20 cellular contexts compared by ENCODE assay signal in the genomic region with DNA sequence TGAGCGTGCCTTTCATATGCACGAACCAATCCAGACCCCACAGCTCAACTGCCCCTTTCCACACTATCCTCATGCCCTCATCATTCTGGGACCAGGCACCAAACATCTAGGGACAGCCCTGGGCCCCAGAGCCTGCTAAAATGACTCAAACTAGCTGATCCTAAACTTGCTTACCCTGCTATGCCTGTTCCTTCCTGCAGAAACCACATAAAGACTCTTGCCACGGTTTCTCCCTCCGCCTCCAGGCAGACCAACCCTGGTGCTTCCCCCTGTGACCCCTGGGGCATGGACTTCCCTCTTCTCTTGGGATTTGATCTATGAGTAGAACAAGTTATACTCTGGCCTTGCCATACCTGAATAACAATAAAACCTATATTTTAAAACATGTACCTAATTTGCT.
A peak's percentile ranks its signal among the peaks of the same experiment; 100 is the strongest.
DNase-seq lines count a peak whose midpoint lies in the region; ATAC-seq and TF ChIP-seq lines count a peak whose summit lies in the region.
"Had no signal": no experiment of that assay in that cellular context is flagged by ENCODE, and none has a peak within 500 bp of the region (broad histone marks: within the 10 kb centered on the region; RNA-seq: fewer than 3 reads in every experiment).

No MANE protein-coding gene starts in this region.

- H3K9me3 ChIP-seq in right cardiac atrium (ENCODE audit: control insufficient read depth, low read length) (no peaks in the 10 kb centered on the region), left lung (no peaks in the 10 kb centered on the region), uterus (no peaks in the 10 kb centered on the region), OCI-LY7 (ENCODE audit: low read length) (no peaks in the 10 kb centered on the region)
- H3K9me3 ChIP-seq: psoas muscle had no signal

- H3K4me1 Mint-ChIP-seq in activated CD4-positive, alpha-beta T cell treated with anti-CD3 and anti-CD28 coated beads for 36 hours, result peaks cover 8% of the 10 kb centered on the region
- peaks cover 23% of the 10 kb centered on the region for H3K4me1 Mint-ChIP-seq in activated CD4-positive, alpha-beta T cell treated with anti-CD3 and anti-CD28 coated beads, Interleukin-2, amount 10 ng/mL, durations not matched to agents 7 days and 5 days

- ATAC-seq in Right ventricle myocardium superior (ENCODE audit: poor library complexity), result peak; percentile 30
- ATAC-seq in right cardiac atrium, result no peak
- peak; percentile 41 for ATAC-seq in left lung
- ATAC-seq in activated CD4-positive, alpha-beta T cell treated with anti-CD3 and anti-CD28 coated beads for 36 hours, result no peak
- ATAC-seq: HCT116; naive thymus-derived CD4-positive, alpha-beta T cell had no signal

- TF ChIP-seq POLR2A in uterus (IDR thresholded peaks at IDR 0.05), result no peak

- no peak overlapping the region for H3K4me3 Mint-ChIP-seq in activated CD4-positive, alpha-beta T cell treated with anti-CD3 and anti-CD28 coated beads for 36 hours
- no peak overlapping the region for H3K4me3 Mint-ChIP-seq in activated CD4-positive, alpha-beta T cell treated with anti-CD3 and anti-CD28 coated beads, Interleukin-2, amount 10 ng/mL, durations not matched to agents 7 days and 5 days
- H3K4me3 Mint-ChIP-seq: naive thymus-derived CD4-positive, alpha-beta T cell had no signal

- H3K79me2 ChIP-seq in OCI-LY7 (ENCODE audit: insufficient read depth, low read depth, low read length), result no peaks in the 10 kb centered on the region

- H3K4me2 ChIP-seq in OCI-LY7 (ENCODE audit: low read length), result no peak overlapping the region
- H3K4me2 ChIP-seq: KMS-11 had no signal

- no peak for DNase-seq in Right ventricle myocardium superior
- no peak for DNase-seq in right cardiac atrium
- DNase-seq in UCSD-AML1 (lab: John Stamatoyannopoulos, UW; ENCODE audit: unreplicated experiment), result peak; percentile 74
- peak in 1 of 2 donors; percentile 64 for DNase-seq in left lung
- no peak for DNase-seq in uterus
- DNase-seq in OCI-LY7 (ENCODE audit: low spot score), result no peak
- DNase-seq in activated CD4-positive, alpha-beta T cell treated with anti-CD3 and anti-CD28 coated beads for 36 hours, result no peak
- no peak for DNase-seq in activated CD4-positive, alpha-beta T cell treated with anti-CD3 and anti-CD28 coated beads, Interleukin-2, amount 10 ng/mL, durations not matched to agents 7 days and 5 days
- DNase-seq: activated CD4-positive, alpha-beta T cell treated with anti-CD3 and anti-CD28 coated beads, Interleukin-2, amount 50 U/mL, for 48 hours; activated T-cell treated with anti-CD3 and anti-CD28 coated beads, Interleukin-2, amount 50 U/mL, for 48 hours; COR-L47; dermis blood vessel endothelial cell; naive thymus-derived CD4-positive, alpha-beta T cell; NCI-H1694 treated with DMSO at 0.1 percent for 48 hours; NCI-H446 treated with DMSO at 0.1 percent for 48 hours; psoas muscle; stimulated activated CD4-positive, alpha-beta T cell treated with anti-CD3 and anti-CD28 coated beads, Interleukin-15, amount 100 ng/mL, for 24 hours; T-helper 2 cell had no signal

- no peaks in the 10 kb centered on the region for H4K20me1 ChIP-seq in OCI-LY7 (ENCODE audit: insufficient read depth, low read length)

- BruUV-seq in OCI-LY7 (replicated peaks; lab: Mats Ljungman, UMichigan), result no TSS peak

- H3K36me3 Mint-ChIP-seq in activated CD4-positive, alpha-beta T cell treated with anti-CD3 and anti-CD28 coated beads for 36 hours (ENCODE audit: low read depth), result no peaks in the 10 kb centered on the region
- no peaks in the 10 kb centered on the region for H3K36me3 Mint-ChIP-seq in activated CD4-positive, alpha-beta T cell treated with anti-CD3 and anti-CD28 coated beads, Interleukin-2, amount 10 ng/mL, durations not matched to agents 7 days and 5 days (ENCODE audit: low read depth)
- H3K36me3 Mint-ChIP-seq: naive thymus-derived CD4-positive, alpha-beta T cell had no signal

- POLR2A ChIA-PET in OCI-LY7 (lab: Charles Lee), result interaction anchor here (0.7 kb wide), 1 partner anchor 48 kb away, joined by 3 read pairs; no protein-coding TSS in a partner anchor
- POLR2A ChIA-PET in activated CD4-positive, alpha-beta T cell treated with anti-CD3 and anti-CD28 coated beads for 36 hours (lab: Charles Lee), result no interaction called here
- POLR2A ChIA-PET in activated CD4-positive, alpha-beta T cell treated with anti-CD3 and anti-CD28 coated beads, Interleukin-2, amount 10 ng/mL, durations not matched to agents 7 days and 5 days (lab: Charles Lee), result no interaction called here

- no peaks in the 10 kb centered on the region for H3K9me3 Mint-ChIP-seq in activated CD4-positive, alpha-beta T cell treated with anti-CD3 and anti-CD28 coated beads for 36 hours (ENCODE audit: low read depth)
- H3K9me3 Mint-ChIP-seq in activated CD4-positive, alpha-beta T cell treated with anti-CD3 and anti-CD28 coated beads, Interleukin-2, amount 10 ng/mL, durations not matched to agents 7 days and 5 days, result no peaks in the 10 kb centered on the region
- H3K9me3 Mint-ChIP-seq: naive thymus-derived CD4-positive, alpha-beta T cell had no signal

- peaks cover 0 to 91% of the 10 kb centered on the region in 2 donors for H3K36me3 ChIP-seq in left lung
- no peaks in the 10 kb centered on the region for H3K36me3 ChIP-seq in uterus
- H3K36me3 ChIP-seq in OCI-LY7 (ENCODE audit: insufficient read depth, low read length), result no peaks in the 10 kb centered on the region

- no peaks in the 10 kb centered on the region for H3K27me3 Mint-ChIP-seq in activated CD4-positive, alpha-beta T cell treated with anti-CD3 and anti-CD28 coated beads for 36 hours
- H3K27me3 Mint-ChIP-seq in activated CD4-positive, alpha-beta T cell treated with anti-CD3 and anti-CD28 coated beads, Interleukin-2, amount 10 ng/mL, durations not matched to agents 7 days and 5 days, result peaks cover 11% of the 10 kb centered on the region

- H3K27ac ChIP-seq in right cardiac atrium (ENCODE audit: low read length) (no peak overlapping the region), left lung (peak overlapping the region in 1 of 2 donors; percentile 71), uterus (peak overlapping the region; percentile 64 to 80), OCI-LY7 (ENCODE audit: low read depth, low read length, poor library complexity, severe bottlenecking) (no peak overlapping the region)
- H3K27ac ChIP-seq: KMS-11 had no signal

- no peak overlapping the region for H2AFZ ChIP-seq in OCI-LY7 (ENCODE audit: low read length)

- H3K27me3 ChIP-seq in right cardiac atrium (ENCODE audit: control insufficient read depth, insufficient read depth) (no peaks in the 10 kb centered on the region), left lung (no peaks in the 10 kb centered on the region), uterus (no peaks in the 10 kb centered on the region)

- CTCF ChIA-PET in OCI-LY7 (lab: Charles Lee; ENCODE audit: unreplicated experiment), result no interaction called here
- CTCF ChIA-PET in activated CD4-positive, alpha-beta T cell treated with anti-CD3 and anti-CD28 coated beads for 36 hours (lab: Charles Lee), result interaction anchor here (0.8 to 1.0 kb wide), 3 partner anchors 19 to 43 kb away, joined by 3 to 4 read pairs (median 3); no protein-coding TSS in a partner anchor
- CTCF ChIA-PET in activated CD4-positive, alpha-beta T cell treated with anti-CD3 and anti-CD28 coated beads, Interleukin-2, amount 10 ng/mL, durations not matched to agents 7 days and 5 days (lab: Charles Lee), result interaction anchor here (1.3 kb wide), 1 partner anchor 27 kb away, joined by 3 read pairs; no protein-coding TSS in a partner anchor

- intact Hi-C loops in Right ventricle myocardium superior (cut with DNase I), result no loop called here
- intact Hi-C loops in right cardiac atrium (cut with DNase I), result no loop called here
- intact Hi-C loops in left lung (cut with DNase I), result no loop called here
- intact Hi-C loops in uterus (cut with DNase I; ENCODE audit: low total_unique reads), result no loop called here
- intact Hi-C loops in OCI-LY7 (cut with micrococcal nuclease; ENCODE audit: unreplicated experiment), result no loop called here
- intact Hi-C loops in activated CD4-positive, alpha-beta T cell treated with anti-CD3 and anti-CD28 coated beads for 36 hours (cut with DNase I, micrococcal nuclease), result no loop called here

- H3K27ac Mint-ChIP-seq in activated CD4-positive, alpha-beta T cell treated with anti-CD3 and anti-CD28 coated beads for 36 hours, result no peak overlapping the region
- H3K27ac Mint-ChIP-seq in activated CD4-positive, alpha-beta T cell treated with anti-CD3 and anti-CD28 coated beads, Interleukin-2, amount 10 ng/mL, durations not matched to agents 7 days and 5 days, result no peak overlapping the region
- H3K27ac Mint-ChIP-seq: naive thymus-derived CD4-positive, alpha-beta T cell had no signal

- no peaks in the 10 kb centered on the region for H3K9me2 ChIP-seq in OCI-LY7 (ENCODE audit: insufficient read depth, low read length)

- 83% methylated on average over 4 of the region's 4 CpGs for WGBS in right cardiac atrium

- TF ChIP-seq CTCF in left lung (IDR thresholded peaks at IDR 0.05) (no peak), uterus (IDR thresholded peaks at IDR 0.05) (no peak), OCI-LY7 (conservative IDR thresholded peaks at IDR 0.05; ENCODE audit: low read length) (no peak)

- H3K4me3 ChIP-seq in right cardiac atrium (ENCODE audit: low read length) (no peak overlapping the region), left lung (no peak overlapping the region), uterus (no peak overlapping the region), OCI-LY7 (ENCODE audit: low read depth, low read length, poor library complexity, severe bottlenecking) (no peak overlapping the region)
- H3K4me3 ChIP-seq: psoas muscle had no signal

- H3K4me1 ChIP-seq in right cardiac atrium (ENCODE audit: control insufficient read depth, insufficient read depth, low read length) (no peaks in the 10 kb centered on the region), left lung (peaks cover 5 to 13% of the 10 kb centered on the region in 2 donors), uterus (peaks cover 0 to 6% of the 10 kb centered on the region in 2 donors), OCI-LY7 (ENCODE audit: insufficient read depth, low read length, poor library complexity, severe bottlenecking) (no peaks in the 10 kb centered on the region)

Comparison
In these comparisons a context has a peak if more than half of its experiments do, and no peak if none do; other contexts are left out.
1. ATAC-seq: peak in Right ventricle myocardium superior (single experiment) and left lung (single experiment); none in right cardiac atrium (0 of 2) and activated CD4-positive, alpha-beta T cell treated with anti-CD3 and anti-CD28 coated beads for 36 hours (single experiment).
2. H3K27ac ChIP-seq: peak in uterus (2 of 2); none in right cardiac atrium (single experiment) and OCI-LY7 (single experiment).